24 cellular contexts compared by ENCODE assay signal in genomic region chr6:167952512-167952859, GRCh38. TPM values are rescaled to one million over a fixed set of nuclear protein-coding genes. Genes with fewer than 3 reads are reported as not detected.
"Had no signal": no experiment of that assay in that cellular context is flagged by ENCODE, and none has a peak within 500 bp of the region (broad histone marks: within the 10 kb centered on the region; RNA-seq: fewer than 3 reads in every experiment).

No MANE protein-coding gene starts in this region.

- H3K4me3 Mint-ChIP-seq: activated naive CD4-positive, alpha-beta T cell treated with anti-CD3 and anti-CD28 coated beads, Interleukin-2, amount 50 U/mL, for 24 hours; activated T-cell treated with anti-CD3 and anti-CD28 coated beads, Interleukin-2, amount 50 U/mL, for 72 hours; dendritic cell treated with granulocyte-macrophage colony-stimulating factor and Interleukin-4, amounts not matched to agents 40 ng/mL and 50 ng/mL, for 4 days; memory B cell; naive thymus-derived CD8-positive, alpha-beta T cell; stimulated activated memory B cell treated with anti-CD40 and anti-IgM and Interleukin-4, amounts not matched to agents 10 μg/mL and 1 μg/mL and 100 μg/mL, for 72 hours; type B pancreatic cell had no signal

- DNase-seq: activated CD4-positive, alpha-beta T cell treated with anti-CD3 and anti-CD28 coated beads for 1 hour; activated CD4-positive, alpha-beta T cell treated with anti-CD3 and anti-CD28 coated beads, Interleukin-2, amount 50 U/mL, for 4 hours; activated gamma-delta T cell; activated T-cell treated with anti-CD3 and anti-CD28 coated beads, Interleukin-2, amount 50 U/mL, for 72 hours; effector CD8-positive, alpha-beta T cell; head of caudate nucleus; kidney glomerular epithelial cell; left ventricle myocardium superior; naive thymus-derived CD8-positive, alpha-beta T cell; spleen; stimulated activated CD4-positive, alpha-beta T cell treated with anti-CD3 and anti-CD28 coated beads, Interleukin-4, amount 100 ng/mL, for 4 hours; testis had no signal

- H3K27me3 ChIP-seq: cardiac muscle cell, spleen, testis had no signal

- H3K27ac ChIP-seq: cardiac muscle cell, spleen, testis, VCaP had no signal

- H3K9me3 Mint-ChIP-seq: activated naive CD4-positive, alpha-beta T cell treated with anti-CD3 and anti-CD28 coated beads, Interleukin-2, amount 50 U/mL, for 24 hours; activated T-cell treated with anti-CD3 and anti-CD28 coated beads, Interleukin-2, amount 50 U/mL, for 72 hours; dendritic cell treated with granulocyte-macrophage colony-stimulating factor and Interleukin-4, amounts not matched to agents 40 ng/mL and 50 ng/mL, for 4 days; memory B cell; naive thymus-derived CD8-positive, alpha-beta T cell; stimulated activated memory B cell treated with anti-CD40 and anti-IgM and Interleukin-4, amounts not matched to agents 10 μg/mL and 1 μg/mL and 100 μg/mL, for 72 hours; type B pancreatic cell had no signal

- H3K27ac Mint-ChIP-seq: activated naive CD4-positive, alpha-beta T cell treated with anti-CD3 and anti-CD28 coated beads, Interleukin-2, amount 50 U/mL, for 24 hours; activated T-cell treated with anti-CD3 and anti-CD28 coated beads, Interleukin-2, amount 50 U/mL, for 72 hours; dendritic cell treated with granulocyte-macrophage colony-stimulating factor and Interleukin-4, amounts not matched to agents 40 ng/mL and 50 ng/mL, for 4 days; memory B cell; naive thymus-derived CD8-positive, alpha-beta T cell; stimulated activated memory B cell treated with anti-CD40 and anti-IgM and Interleukin-4, amounts not matched to agents 10 μg/mL and 1 μg/mL and 100 μg/mL, for 72 hours; type B pancreatic cell had no signal

- H3K4me3 ChIP-seq: cardiac muscle cell, spleen, testis had no signal

- H3K4me1 ChIP-seq: spleen, testis had no signal

- H3K9me3 ChIP-seq: spleen, testis had no signal

- ATAC-seq: activated T-cell treated with anti-CD3 and anti-CD28 coated beads, Interleukin-2, amount 50 U/mL, for 72 hours; left ventricle myocardium superior; naive thymus-derived CD8-positive, alpha-beta T cell; stimulated activated memory B cell treated with anti-CD40 and anti-IgM and Interleukin-4, amounts not matched to agents 10 μg/mL and 1 μg/mL and 100 μg/mL, for 72 hours had no signal

- H3K4me1 Mint-ChIP-seq: activated naive CD4-positive, alpha-beta T cell treated with anti-CD3 and anti-CD28 coated beads, Interleukin-2, amount 50 U/mL, for 24 hours; memory B cell; stimulated activated memory B cell treated with anti-CD40 and anti-IgM and Interleukin-4, amounts not matched to agents 10 μg/mL and 1 μg/mL and 100 μg/mL, for 72 hours had no signal

- H3K27me3 Mint-ChIP-seq: activated naive CD4-positive, alpha-beta T cell treated with anti-CD3 and anti-CD28 coated beads, Interleukin-2, amount 50 U/mL, for 24 hours; dendritic cell treated with granulocyte-macrophage colony-stimulating factor and Interleukin-4, amounts not matched to agents 40 ng/mL and 50 ng/mL, for 4 days; memory B cell; stimulated activated memory B cell treated with anti-CD40 and anti-IgM and Interleukin-4, amounts not matched to agents 10 μg/mL and 1 μg/mL and 100 μg/mL, for 72 hours; type B pancreatic cell had no signal

- H3K36me3 Mint-ChIP-seq: activated naive CD4-positive, alpha-beta T cell treated with anti-CD3 and anti-CD28 coated beads, Interleukin-2, amount 50 U/mL, for 24 hours had no signal

RNA-seq across cellular contexts. Expression of gene KIF25, which starts 45.0 kb away (rescaled TPM):
- total RNA-seq: activated CD8-positive, alpha-beta memory T cell treated with anti-CD3 and anti-CD28 coated beads for 36 hours; chondrocyte; left ventricle myocardium superior; naive thymus-derived CD8-positive, alpha-beta T cell; osteocyte; pulmonary artery endothelial cell had no signal
- polyA plus RNA-seq: fibroblast of lung; naive thymus-derived CD8-positive, alpha-beta T cell had no signal
